In the genomic region with DNA sequence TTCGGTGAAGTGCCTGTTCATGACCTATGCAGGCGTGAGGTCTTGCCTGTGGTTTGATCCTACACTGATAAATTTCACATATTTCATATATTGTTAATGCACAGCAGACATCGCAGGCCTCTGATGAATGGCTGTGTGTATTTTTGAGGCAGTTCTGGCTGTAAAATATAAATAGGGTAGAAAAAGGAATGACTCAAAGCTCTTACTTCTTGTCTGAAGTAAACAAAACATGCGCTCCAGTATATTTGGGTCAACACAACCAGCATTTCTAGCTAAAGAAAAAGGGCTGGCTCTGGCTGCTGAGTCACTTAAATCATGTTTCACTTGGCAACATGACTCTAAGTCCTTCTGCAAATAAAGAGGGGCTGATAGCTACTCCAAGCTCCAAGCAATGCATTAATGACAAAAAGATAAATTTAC, we compare ENCODE assay signal across 11 cellular contexts. TPM values are rescaled to one million over a fixed set of nuclear protein-coding genes. Genes with fewer than 3 reads are reported as not detected.
DNase-seq lines count a peak whose midpoint lies in the region; ATAC-seq, FAIRE-seq and TF ChIP-seq lines count a peak whose summit lies in the region.
"Had no signal": no experiment of that assay in that cellular context is flagged by ENCODE, and none has a peak within 500 bp of the region (broad histone marks: within the 10 kb centered on the region; RNA-seq: fewer than 3 reads in every experiment).

No MANE protein-coding gene starts in this region.

- intact Hi-C loops in MCF 10A (cut with micrococcal nuclease): no loop called here
- intact Hi-C loops in breast epithelium (cut with DNase I; ENCODE audit: low total_unique reads): no loop called here
- intact Hi-C loops in thyroid gland (cut with DNase I): no loop called here

- DNase-seq in MCF 10A (ENCODE audit: unreplicated experiment) (peak; percentile 59), breast epithelium (ENCODE audit: low spot score in 2 of 2) (no peak), thyroid gland (peak; percentile 20 to 36), SIG-M5 (lab: John Stamatoyannopoulos, UW) (no peak), NCI-H1048 (lab: John Stamatoyannopoulos, UW) (no peak)
- DNase-seq: activated effector memory CD4-positive, alpha-beta T cell treated with anti-CD3 and anti-CD28 coated beads, Interleukin-2, amount 50 U/mL, for 16 hours; CD4-positive, alpha-beta memory T cell had no signal

- peaks cover 9% of the 10 kb centered on the region for H3K4me1 Mint-ChIP-seq in MCF 10A (ENCODE audit: insufficient read depth, unreplicated experiment)
- H3K4me1 Mint-ChIP-seq: CD4-positive, alpha-beta memory T cell had no signal

- no peak for ATAC-seq in GM19397 (IDR thresholded peaks at IDR 0.05; ENCODE audit: unreplicated experiment)

- H3K4me3 ChIP-seq in breast epithelium: no peak overlapping the region
- no peak overlapping the region for H3K4me3 ChIP-seq in thyroid gland (replicated peaks in 1 of 3)
- H3K4me3 ChIP-seq: SK-N-MC had no signal

- H3K9me3 ChIP-seq in breast epithelium (no peaks in the 10 kb centered on the region), thyroid gland (no peaks in the 10 kb centered on the region)

- H3K27me3 Mint-ChIP-seq in MCF 10A (ENCODE audit: insufficient read depth, unreplicated experiment): no peaks in the 10 kb centered on the region

- no peaks in the 10 kb centered on the region for H3K36me3 ChIP-seq in breast epithelium
- H3K36me3 ChIP-seq in thyroid gland: no peaks in the 10 kb centered on the region

- no peak overlapping the region for H3K27ac Mint-ChIP-seq in MCF 10A (ENCODE audit: low read depth, unreplicated experiment)
- H3K27ac Mint-ChIP-seq: CD4-positive, alpha-beta memory T cell had no signal

- peak; percentile 100 for FAIRE-seq in islet of Langerhans (lab: Jason Lieb, UNC)

- H3K4me1 ChIP-seq in breast epithelium: no peaks in the 10 kb centered on the region
- peaks cover 13 to 24% of the 10 kb centered on the region in 2 donors for H3K4me1 ChIP-seq in thyroid gland

- H3K27me3 ChIP-seq in breast epithelium: no peaks in the 10 kb centered on the region
- H3K27me3 ChIP-seq in thyroid gland: no peaks in the 10 kb centered on the region

- H3K9me3 Mint-ChIP-seq in MCF 10A (ENCODE audit: unreplicated experiment): no peaks in the 10 kb centered on the region

- no peak for TF ChIP-seq CTCF in MCF 10A (IDR thresholded peaks at IDR 0.05; ENCODE audit: unreplicated experiment)
- no peak for TF ChIP-seq CTCF in breast epithelium (IDR thresholded peaks at IDR 0.05)
- TF ChIP-seq CTCF in VCaP (conservative IDR thresholded peaks at IDR 0.05): no peak
- TF ChIP-seq CTCF in thyroid gland (IDR thresholded peaks at IDR 0.05): no peak

- H3K4me3 Mint-ChIP-seq in MCF 10A (ENCODE audit: unreplicated experiment): no peak overlapping the region
- H3K4me3 Mint-ChIP-seq: CD4-positive, alpha-beta memory T cell had no signal

- 60% methylated on average over 4 of the region's 4 CpGs for WGBS in thyroid gland, 2 donors

- CTCF ChIA-PET in MCF 10A (lab: Yijun Ruan, JAX): interaction anchor here (1.2 kb wide), 1 partner anchor 51 kb away, joined by 3 read pairs; no protein-coding TSS in a partner anchor

- no peak overlapping the region for H3K27ac ChIP-seq in breast epithelium
- peak overlapping the region; percentile 45 for H3K27ac ChIP-seq in VCaP
- H3K27ac ChIP-seq in thyroid gland: peak overlapping the region; percentile 38 to 59 (median 42)
- H3K27ac ChIP-seq: SK-N-MC had no signal

- TF ChIP-seq POLR2A in breast epithelium (IDR thresholded peaks at IDR 0.05): no peak
- no peak for TF ChIP-seq POLR2A in thyroid gland (IDR thresholded peaks at IDR 0.05)

- no TSS peak for BruUV-seq in MCF 10A (replicated peaks; lab: Mats Ljungman, UMichigan)

- POLR2A ChIA-PET in MCF 10A (lab: Yijun Ruan, JAX): interaction anchor here (1.5 kb wide), 1 partner anchor 30 kb away, joined by 3 read pairs; no protein-coding TSS in a partner anchor

- H3K36me3 Mint-ChIP-seq in MCF 10A (ENCODE audit: insufficient read depth, unreplicated experiment): no peaks in the 10 kb centered on the region
- H3K36me3 Mint-ChIP-seq: CD4-positive, alpha-beta memory T cell had no signal

RNA-seq across cellular contexts. Expression of a gene that starts 54.1 kb away (rescaled TPM):
- total RNA-seq in MCF 10A (2022) (1.9 and 7.0 TPM in 2 replicates), breast epithelium (10 to 100 TPM in 1 of 3 donors, 1 to 10 TPM in 2; 8.3 to 17.0 (median 8.9) TPM), thyroid gland (10 to 100 TPM; 15.0 to 25.6 (median 19.3) TPM)

Comparison
In these comparisons a context has a peak if more than half of its experiments do, and no peak if none do; other contexts are left out.
1. DNase-seq: peak in MCF 10A (single experiment) and thyroid gland (2 of 2); none in breast epithelium (0 of 2), SIG-M5 (single experiment) and NCI-H1048 (single experiment).
2. H3K27ac ChIP-seq: peak in VCaP (single experiment) and thyroid gland (3 of 3); none in breast epithelium (0 of 2).